ENCODE assay signal across 1 cellular context in the genomic region with DNA sequence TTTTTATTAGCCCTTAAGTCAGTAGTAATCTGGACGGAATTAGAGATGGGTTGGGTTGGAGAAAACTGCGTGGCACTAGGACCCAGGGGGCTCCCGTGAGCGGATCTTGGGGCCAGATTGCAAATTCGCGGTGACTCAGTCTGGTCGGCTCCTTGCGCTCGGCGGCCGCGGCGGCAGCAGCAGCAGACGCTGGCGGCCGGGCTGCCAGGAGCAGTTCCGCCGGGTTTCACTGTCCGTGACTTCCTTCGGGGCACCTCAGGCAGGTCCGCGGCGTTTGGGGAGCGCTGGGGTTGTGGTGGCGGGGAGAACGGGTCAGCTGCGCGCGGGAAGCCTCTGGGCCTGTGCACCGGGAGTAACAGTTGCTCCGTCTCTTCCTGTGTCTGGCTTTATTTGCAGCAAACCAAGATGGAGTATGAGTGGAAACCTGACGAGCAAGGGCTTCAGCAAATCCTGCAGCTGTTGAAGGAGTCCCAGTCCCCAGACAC.
TF ChIP-seq lines count a peak whose summit lies in the region.

No MANE protein-coding gene starts in this region.

TF ChIP-seq in K562, 482 proteins besides CTCF, POLR2A, EP300 and RAD21 (continued from another document):
- TF ChIP-seq, protein P1, sequence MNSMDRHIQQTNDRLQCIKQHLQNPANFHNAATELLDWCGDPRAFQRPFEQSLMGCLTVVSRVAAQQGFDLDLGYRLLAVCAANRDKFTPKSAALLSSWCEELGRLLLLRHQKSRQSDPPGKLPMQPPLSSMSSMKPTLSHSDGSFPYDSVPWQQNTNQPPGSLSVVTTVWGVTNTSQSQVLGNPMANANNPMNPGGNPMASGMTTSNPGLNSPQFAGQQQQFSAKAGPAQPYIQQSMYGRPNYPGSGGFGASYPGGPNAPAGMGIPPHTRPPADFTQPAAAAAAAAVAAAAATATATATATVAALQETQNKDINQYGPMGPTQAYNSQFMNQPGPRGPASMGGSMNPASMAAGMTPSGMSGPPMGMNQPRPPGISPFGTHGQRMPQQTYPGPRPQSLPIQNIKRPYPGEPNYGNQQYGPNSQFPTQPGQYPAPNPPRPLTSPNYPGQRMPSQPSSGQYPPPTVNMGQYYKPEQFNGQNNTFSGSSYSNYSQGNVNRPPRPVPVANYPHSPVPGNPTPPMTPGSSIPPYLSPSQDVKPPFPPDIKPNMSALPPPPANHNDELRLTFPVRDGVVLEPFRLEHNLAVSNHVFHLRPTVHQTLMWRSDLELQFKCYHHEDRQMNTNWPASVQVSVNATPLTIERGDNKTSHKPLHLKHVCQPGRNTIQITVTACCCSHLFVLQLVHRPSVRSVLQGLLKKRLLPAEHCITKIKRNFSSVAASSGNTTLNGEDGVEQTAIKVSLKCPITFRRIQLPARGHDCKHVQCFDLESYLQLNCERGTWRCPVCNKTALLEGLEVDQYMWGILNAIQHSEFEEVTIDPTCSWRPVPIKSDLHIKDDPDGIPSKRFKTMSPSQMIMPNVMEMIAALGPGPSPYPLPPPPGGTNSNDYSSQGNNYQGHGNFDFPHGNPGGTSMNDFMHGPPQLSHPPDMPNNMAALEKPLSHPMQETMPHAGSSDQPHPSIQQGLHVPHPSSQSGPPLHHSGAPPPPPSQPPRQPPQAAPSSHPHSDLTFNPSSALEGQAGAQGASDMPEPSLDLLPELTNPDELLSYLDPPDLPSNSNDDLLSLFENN (IDR thresholded peaks at IDR 0.05; ENCODE audit: low read depth in 2 of 2, low read length in 2 of 2): peak in 1 of 2 experiments; percentile 31; a peak in 1 of 4 replicates
- TF ChIP-seq AFF1 (IDR thresholded peaks at IDR 0.05; ENCODE audit: low read depth in 1 of 2, partially characterized antibody in 2 of 2) (peak in 1 of 2 experiments; percentile 38), BMI1 (IDR thresholded peaks at IDR 0.05; ENCODE audit: low read length) (no peak), ZNF41 (CRISPR knock-in tag; conservative IDR thresholded peaks at IDR 0.05) (no peak), CBX2 (IDR thresholded peaks at IDR 0.05; ENCODE audit: insufficient read depth, low read length, poor library complexity, severe bottlenecking) (no peak), ZBTB43 (CRISPR knock-in tag; IDR thresholded peaks at IDR 0.05) (0 out of 2 replicates have a peak, but pooled peaks have one; percentile 35), ZNF584 (CRISPR knock-in tag; IDR thresholded peaks at IDR 0.05; ENCODE audit: low read depth) (no peak), ARID3B (CRISPR knock-in tag; IDR thresholded peaks at IDR 0.05; ENCODE audit: borderline replicate concordance) (no peak), SMC3 (conservative IDR thresholded peaks at IDR 0.05; ENCODE audit: insufficient read depth, low read depth, low read length) (no peak), SIN3B (IDR thresholded peaks at IDR 0.05; ENCODE audit: low read depth) (no peak), MECOM (CRISPR knock-in tag; IDR thresholded peaks at IDR 0.05) (no peak), FOXK1 (CRISPR knock-in tag; IDR thresholded peaks at IDR 0.05; ENCODE audit: borderline replicate concordance) (0 out of 2 replicates have a peak, but pooled peaks have one; percentile 16), NFE2L1 (tag; IDR thresholded peaks at IDR 0.05; ENCODE audit: borderline replicate concordance, low read depth) (no peak), NR4A1 (CRISPR knock-in tag; IDR thresholded peaks at IDR 0.05) (peak; percentile 76; the same call in 1 of the 2 replicates), NR4A1 (tag; IDR thresholded peaks at IDR 0.05) (no peak; the same call in none of the 2 replicates), ZNF24 (IDR thresholded peaks at IDR 0.05) (0 out of 2 replicates have a peak, but pooled peaks have one; percentile 26), HES1 (IDR thresholded peaks at IDR 0.05; ENCODE audit: low read depth) (no peak), POLR3G (IDR thresholded peaks at IDR 0.05; ENCODE audit: extremely low read depth, insufficient read length, insufficient replicate concordance) (no peak), PHB2 (IDR thresholded peaks at IDR 0.05; ENCODE audit: low read depth) (no peak), MAFK (IDR thresholded peaks at IDR 0.05; ENCODE audit: low read length) (peak; percentile 24; the same call in 1 of the 2 replicates), ZNF589 (CRISPR knock-in tag; IDR thresholded peaks at IDR 0.05; ENCODE audit: low read depth) (0 out of 2 replicates have a peak, but pooled peaks have one; percentile 27), HNRNPL (IDR thresholded peaks at IDR 0.05; ENCODE audit: low read depth, low read length) (peak; percentile 35; the same call in 1 of the 2 replicates)
- TF ChIP-seq, protein P2, sequence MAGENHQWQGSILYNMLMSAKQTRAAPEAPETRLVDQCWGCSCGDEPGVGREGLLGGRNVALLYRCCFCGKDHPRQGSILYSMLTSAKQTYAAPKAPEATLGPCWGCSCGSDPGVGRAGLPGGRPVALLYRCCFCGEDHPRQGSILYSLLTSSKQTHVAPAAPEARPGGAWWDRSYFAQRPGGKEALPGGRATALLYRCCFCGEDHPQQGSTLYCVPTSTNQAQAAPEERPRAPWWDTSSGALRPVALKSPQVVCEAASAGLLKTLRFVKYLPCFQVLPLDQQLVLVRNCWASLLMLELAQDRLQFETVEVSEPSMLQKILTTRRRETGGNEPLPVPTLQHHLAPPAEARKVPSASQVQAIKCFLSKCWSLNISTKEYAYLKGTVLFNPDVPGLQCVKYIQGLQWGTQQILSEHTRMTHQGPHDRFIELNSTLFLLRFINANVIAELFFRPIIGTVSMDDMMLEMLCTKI (IDR thresholded peaks at IDR 0.05; ENCODE audit: partially characterized antibody): no peak
